Comparison of ENCODE assay signal across 8 cellular contexts in the genomic region with DNA sequence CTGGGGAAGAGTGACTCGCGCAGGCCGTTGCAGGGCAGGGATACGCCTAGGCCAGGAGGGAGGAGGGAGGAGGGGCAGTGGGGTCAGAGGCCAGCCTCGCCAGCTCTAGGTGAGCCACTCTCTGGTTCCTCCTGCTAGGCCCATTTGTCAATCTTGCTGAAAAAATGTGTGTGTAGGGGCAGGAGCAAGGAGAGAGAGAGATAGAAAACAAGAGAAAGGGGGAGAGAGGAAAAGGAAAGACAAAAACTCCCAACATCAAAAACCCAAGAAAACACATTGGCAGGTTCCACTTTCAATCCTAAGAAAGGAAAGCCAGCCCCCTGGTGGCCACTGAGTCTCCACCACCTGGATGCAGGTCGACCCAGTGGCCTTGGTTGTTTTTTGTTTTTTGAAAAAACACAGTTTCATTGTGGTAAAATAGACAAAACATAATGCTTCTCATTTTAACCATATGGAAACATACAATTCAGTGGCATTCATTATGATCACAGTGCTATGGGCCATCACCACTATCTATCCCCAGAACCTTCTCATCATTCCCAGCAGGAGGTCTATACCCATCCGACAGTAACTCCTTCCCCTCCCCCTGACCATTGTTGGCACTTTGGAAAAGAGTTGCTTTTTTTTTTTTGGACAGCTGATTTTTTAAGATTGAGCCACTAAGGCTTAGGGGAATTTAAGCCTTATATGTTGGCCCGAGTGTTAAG. TPM values are rescaled to one million over a fixed set of nuclear protein-coding genes. Genes with fewer than 3 reads are reported as not detected.
A peak's percentile ranks its signal among the peaks of the same experiment; 100 is the strongest.
DNase-seq lines count a peak whose midpoint lies in the region; ATAC-seq and TF ChIP-seq lines count a peak whose summit lies in the region.

No MANE protein-coding gene starts in this region.

- DNase-seq in AG04449 (ENCODE audit: low read depth, low spot score) (no peak), G401 (ENCODE audit: low spot score) (peak; percentile 49), NCI-H69 (lab: John Stamatoyannopoulos, UW) (peak; percentile 69), epithelial cell of proximal tubule (ENCODE audit: low read depth) (no peak), smooth muscle cell (lab: John Stamatoyannopoulos, UW; ENCODE audit: unreplicated experiment) (no peak), DMS153 treated with DMSO at 0.1 percent for 48 hours (lab: John Stamatoyannopoulos, UW; ENCODE audit: unreplicated experiment) (no peak)

- no peaks in the 10 kb centered on the region for H3K79me2 ChIP-seq in smooth muscle cell (ENCODE audit: low read depth)

- H3K4me3 ChIP-seq in AG04449 (ENCODE audit: low read depth, low read length), result no peak overlapping the region
- H3K4me3 ChIP-seq in epithelial cell of proximal tubule (ENCODE audit: low read depth, low read length), result no peak overlapping the region
- H3K4me3 ChIP-seq in smooth muscle cell, result no peak overlapping the region

- H3K9me3 ChIP-seq in smooth muscle cell (replicated peaks; ENCODE audit: low read depth), result no peaks in the 10 kb centered on the region

- H3K27me3 ChIP-seq in smooth muscle cell (ENCODE audit: low read depth), result no peaks in the 10 kb centered on the region

- CTCF ChIA-PET in AG04449 (lab: Yijun Ruan, JAX), result interaction anchor here (0.9 to 17.5 kb wide), 17 partner anchors 9 to 506 kb away, joined by 3 to 273 read pairs (median 4); partner anchors contain the start of gene MYO7A

- no peaks in the 10 kb centered on the region for H3F3A ChIP-seq in smooth muscle cell (ENCODE audit: low read depth)

- H3K4me2 ChIP-seq in smooth muscle cell, result no peak overlapping the region

- in situ Hi-C loops in G401 (cut with HindIII; ENCODE audit: low sequenced_read_pairs), result no loop called here

- POLR2A ChIA-PET in AG04449 (lab: Yijun Ruan, JAX), result interaction anchor here (1.1 kb wide), 1 partner anchor 60 kb away, joined by 3 read pairs; no protein-coding TSS in a partner anchor

- TF ChIP-seq CTCF in AG04449 (IDR thresholded peaks at IDR 0.05; ENCODE audit: insufficient read depth, low read length, missing control alignments), result peak; percentile 58
- TF ChIP-seq CTCF in epithelial cell of proximal tubule (conservative IDR thresholded peaks at IDR 0.05; ENCODE audit: low read depth, low read length), result peak; percentile 82
- TF ChIP-seq CTCF in smooth muscle cell (IDR thresholded peaks at IDR 0.05; ENCODE audit: borderline replicate concordance, insufficient read depth, poor library complexity, severe bottlenecking), result peak; percentile 51

- ATAC-seq in HG02798 (IDR thresholded peaks at IDR 0.05; ENCODE audit: poor library complexity, unreplicated experiment) (no peak), GM18519 (IDR thresholded peaks at IDR 0.05; ENCODE audit: low FRiP score, unreplicated experiment) (no peak)

- no peaks in the 10 kb centered on the region for H4K20me1 ChIP-seq in smooth muscle cell (ENCODE audit: low read depth)

- H3K4me1 ChIP-seq in smooth muscle cell (ENCODE audit: low read depth), result no peaks in the 10 kb centered on the region

- H3K9ac ChIP-seq in smooth muscle cell (ENCODE audit: low read depth), result no peak overlapping the region

- no peaks in the 10 kb centered on the region for H3K36me3 ChIP-seq in smooth muscle cell (ENCODE audit: low read depth)

- 73% methylated on average over 8 of the region's 8 CpGs for WGBS in smooth muscle cell (ENCODE audit: low lambda C conversion rate)

- no peak overlapping the region for H2AFZ ChIP-seq in smooth muscle cell (ENCODE audit: low read depth)

- no peak overlapping the region for H3K27ac ChIP-seq in smooth muscle cell (ENCODE audit: low read depth)

RNA-seq across cellular contexts. Expression of gene OMP, which starts 10.9 kb away (rescaled TPM):
- not detected in 2 replicates for total RNA-seq in G401 (2014; rRNA removed; shearing (Covaris generic))
- total RNA-seq in epithelial cell of proximal tubule, result not detected in 2 replicates
- 2.1 TPM in 1 of 2 replicates, not detected in the other for total RNA-seq in smooth muscle cell
- not detected in 2 replicates for polyA plus RNA-seq in smooth muscle cell

RNA-seq across cellular contexts. Expression of gene MYO7A, which starts 14.5 kb away (rescaled TPM):
- 0.64 and 4.1 TPM in 2 replicates for total RNA-seq in G401 (2014; rRNA removed; shearing (Covaris generic))
- total RNA-seq in epithelial cell of proximal tubule (0.23 and 0.29 TPM in 2 replicates), smooth muscle cell (0.18 TPM in 1 of 2 replicates, not detected in the other)
- 0.04 and 0.08 TPM in 2 replicates for polyA plus RNA-seq in smooth muscle cell

RNA-seq across cellular contexts. Expression of gene CAPN5, which starts 46.8 kb away (rescaled TPM):
- 5.6 and 11.1 TPM in 2 replicates for total RNA-seq in G401 (2014; rRNA removed; shearing (Covaris generic))
- total RNA-seq in epithelial cell of proximal tubule (4.7 and 7.3 TPM in 2 replicates), smooth muscle cell (9.4 and 15.5 TPM in 2 replicates)
- polyA plus RNA-seq in smooth muscle cell, result 23.1 and 23.2 TPM in 2 replicates

Comparison
In these comparisons a context has a peak if more than half of its experiments do, and no peak if none do; other contexts are left out.
1. DNase-seq: peak in G401 (single experiment) and NCI-H69 (single experiment); none in AG04449 (single experiment), epithelial cell of proximal tubule (single experiment), smooth muscle cell (single experiment) and DMS153 treated with DMSO at 0.1 percent for 48 hours (single experiment).
2. Peak in every context shown above with its lines, with median percentiles within 50 percentile points of each other: CTCF ChIP-seq.